In genomic region chr14:35384386-35385041, GRCh38 we compare ENCODE assay signal across 9 cellular contexts. TPM values are rescaled to one million over a fixed set of nuclear protein-coding genes. Genes with fewer than 3 reads are reported as not detected.
A peak's percentile ranks its signal among the peaks of the same experiment; 100 is the strongest.
DNase-seq lines count a peak whose midpoint lies in the region; TF ChIP-seq lines count a peak whose summit lies in the region.
"Had no signal": no experiment of that assay in that cellular context is flagged by ENCODE, and none has a peak within 500 bp of the region (broad histone marks: within the 10 kb centered on the region; RNA-seq: fewer than 3 reads in every experiment).

No MANE protein-coding gene starts in this region.

- H3K27me3 ChIP-seq in Peyer's patch (no peaks in the 10 kb centered on the region), tibial nerve (no peaks in the 10 kb centered on the region)

- H3K4me1 ChIP-seq in Peyer's patch (peaks cover 0 to 32% (median 13%) of the 10 kb centered on the region in 4 donors), tibial nerve (peaks cover 0 to 37% (median 24%) of the 10 kb centered on the region in 4 donors)

- H3K9me3 ChIP-seq in Peyer's patch (no peaks in the 10 kb centered on the region), tibial nerve (no peaks in the 10 kb centered on the region)

- TF ChIP-seq EP300 in tibial nerve (IDR thresholded peaks at IDR 0.05): peak in 1 of 2 donors; percentile 52

- 49 to 70% methylated on average over 11 of the region's 12 CpGs for whole genome bisulfite sequencing in tibial nerve, 2 donors

- H3K27ac ChIP-seq in Peyer's patch (peak overlapping the region; percentile 58 to 90 (median 76)), tibial nerve (peak overlapping the region; percentile 66 to 90 (median 78))

- peak in 1 of 2 donors; percentile 42 for TF ChIP-seq POLR2A in Peyer's patch (IDR thresholded peaks at IDR 0.05)
- no peak for TF ChIP-seq POLR2A in tibial nerve (IDR thresholded peaks at IDR 0.05)

- H3K36me3 ChIP-seq in Peyer's patch (no peaks in the 10 kb centered on the region), tibial nerve (no peaks in the 10 kb centered on the region)

- TF ChIP-seq CTCF in Peyer's patch (IDR thresholded peaks at IDR 0.05): peak in 4 of 6 experiments; percentile 9 to 69 (median 59)
- TF ChIP-seq CTCF in epithelial cell of proximal tubule (conservative IDR thresholded peaks at IDR 0.05; ENCODE audit: low read depth, low read length): peak; percentile 43
- TF ChIP-seq CTCF in tibial nerve (IDR thresholded peaks at IDR 0.05): peak in 2 of 5 experiments; percentile 13 to 39

- H3K4me3 ChIP-seq in Peyer's patch: no peak overlapping the region
- H3K4me3 ChIP-seq in epithelial cell of proximal tubule (ENCODE audit: low read depth, low read length): no peak overlapping the region
- H3K4me3 ChIP-seq in tibial nerve: no peak overlapping the region

- peak in 2 of 3 donors; percentile 82 to 87 for DNase-seq in Peyer's patch
- peak; percentile 72 for DNase-seq in epithelial cell of proximal tubule (ENCODE audit: low read depth)
- DNase-seq in midbrain (lab: John Stamatoyannopoulos, UW): peak; percentile 46
- peak in 1 of 2 donors; percentile 52 for DNase-seq in tibial nerve (ENCODE audit: low spot score in 2 of 2)
- DNase-seq in COR-L47 (lab: John Stamatoyannopoulos, UW): no peak
- no peak for DNase-seq in activated T-cell treated with anti-CD3 and anti-CD28 coated beads, Interleukin-2, amount 50 U/mL, for 48 hours
- no peak for DNase-seq in activated CD8-positive, alpha-beta memory T cell treated with anti-CD3 and anti-CD28 coated beads, Interleukin-2, amount 50 U/mL, for 48 hours
- no peak for DNase-seq in stimulated activated CD4-positive, alpha-beta T cell treated with anti-CD3 and anti-CD28 coated beads, Interleukin-2, amount 100 ng/mL, for 24 hours
- DNase-seq: T1000 had no signal

RNA-seq across cellular contexts. Expression of gene NFKBIA, which starts 20.0 kb away (rescaled TPM):
- total RNA-seq in Peyer's patch (100 to 1,000 TPM; 210 to 873 (median 358) TPM), epithelial cell of proximal tubule (154 and 203 TPM in 2 replicates), tibial nerve (1,000 to 10,000 TPM in 1 of 4 donors, 100 to 1,000 TPM in 3; 631 to 1,165 (median 930) TPM)

Comparison
In these comparisons a context has a peak if more than half of its experiments do, and no peak if none do; other contexts are left out.
1. DNase-seq: peak in Peyer's patch (2 of 3), epithelial cell of proximal tubule (single experiment) and midbrain (single experiment); none in COR-L47 (single experiment), activated T-cell treated with anti-CD3 and anti-CD28 coated beads, Interleukin-2, amount 50 U/mL, for 48 hours (0 of 2), activated CD8-positive, alpha-beta memory T cell treated with anti-CD3 and anti-CD28 coated beads, Interleukin-2, amount 50 U/mL, for 48 hours (single experiment) and stimulated activated CD4-positive, alpha-beta T cell treated with anti-CD3 and anti-CD28 coated beads, Interleukin-2, amount 100 ng/mL, for 24 hours (0 of 2).